In genomic region chr9:121325387-121325786, GRCh38 we compare ENCODE assay signal across 13 cellular contexts. TPM values are rescaled to one million over a fixed set of nuclear protein-coding genes. Genes with fewer than 3 reads are reported as not detected.
DNase-seq lines count a peak whose midpoint lies in the region; ATAC-seq and TF ChIP-seq lines count a peak whose summit lies in the region.
"Had no signal": no experiment of that assay in that cellular context is flagged by ENCODE, and none has a peak within 500 bp of the region (broad histone marks: within the 10 kb centered on the region; RNA-seq: fewer than 3 reads in every experiment).

No MANE protein-coding gene starts in this region.

- H3K27me3 Mint-ChIP-seq in natural killer cell treated with Interleukin-12 subunit alpha and Interleukin-12 subunit beta and Interleukin-15 and Interleukin-18, amount 100 ng/mL, for 72 hours = no peaks in the 10 kb centered on the region
- H3K27me3 Mint-ChIP-seq in GM23338 (ENCODE audit: insufficient read depth, low read depth, poor library complexity) = peaks cover 6% of the 10 kb centered on the region
- H3K27me3 Mint-ChIP-seq: activated naive CD8-positive, alpha-beta T cell treated with anti-CD3 and anti-CD28 coated beads, Interleukin-2, amount 50 U/mL, for 24 hours had no signal

- peaks cover 31 to 37% of the 10 kb centered on the region in 2 donors for H3K4me1 Mint-ChIP-seq in natural killer cell treated with Interleukin-12 subunit alpha and Interleukin-12 subunit beta and Interleukin-15 and Interleukin-18, amount 100 ng/mL, for 72 hours (ENCODE audit: low read depth in 2 of 2)
- no peaks in the 10 kb centered on the region for H3K4me1 Mint-ChIP-seq in GM23338

- no peak for ATAC-seq in natural killer cell treated with Interleukin-12 subunit alpha and Interleukin-12 subunit beta and Interleukin-15 and Interleukin-18, amount 100 ng/mL, for 72 hours
- ATAC-seq in GM21423 (IDR thresholded peaks at IDR 0.05; ENCODE audit: unreplicated experiment) = no peak
- no peak for ATAC-seq in GM23338
- no peak for ATAC-seq in left colon
- ATAC-seq: activated naive CD8-positive, alpha-beta T cell treated with anti-CD3 and anti-CD28 coated beads, Interleukin-2, amount 50 U/mL, for 24 hours; Panc1 had no signal

- no peaks in the 10 kb centered on the region for H3K9me2 ChIP-seq in GM23338 (ENCODE audit: insufficient read depth)

- no peak overlapping the region for H3K4me2 ChIP-seq in GM23338

- H3K79me2 ChIP-seq in GM23338 (replicated peaks; ENCODE audit: insufficient read depth) = no peaks in the 10 kb centered on the region

- peak in 1 of 3 experiments; percentile 5 for TF ChIP-seq CTCF in esophagus muscularis mucosa (IDR thresholded peaks at IDR 0.05)
- no peak for TF ChIP-seq CTCF in tibial artery (IDR thresholded peaks at IDR 0.05)
- no peak for TF ChIP-seq CTCF in GM23338 (conservative IDR thresholded peaks at IDR 0.05; ENCODE audit: low read depth in 2 of 2)

- TF ChIP-seq POLR2A in esophagus muscularis mucosa (IDR thresholded peaks at IDR 0.05; ENCODE audit: low read depth) = no peak

- no peaks in the 10 kb centered on the region for H3F3A ChIP-seq in GM23338 (replicated peaks; ENCODE audit: low read depth)

- no peaks in the 10 kb centered on the region for H3K9me3 Mint-ChIP-seq in natural killer cell treated with Interleukin-12 subunit alpha and Interleukin-12 subunit beta and Interleukin-15 and Interleukin-18, amount 100 ng/mL, for 72 hours
- no peaks in the 10 kb centered on the region for H3K9me3 Mint-ChIP-seq in GM23338
- H3K9me3 Mint-ChIP-seq: activated naive CD8-positive, alpha-beta T cell treated with anti-CD3 and anti-CD28 coated beads, Interleukin-2, amount 50 U/mL, for 24 hours had no signal

- H3K9me3 ChIP-seq in esophagus muscularis mucosa = no peaks in the 10 kb centered on the region
- H3K9me3 ChIP-seq in tibial artery = no peaks in the 10 kb centered on the region

- H4K20me1 ChIP-seq in GM23338 (replicated peaks; ENCODE audit: insufficient read depth) = no peaks in the 10 kb centered on the region

- intact Hi-C loops in esophagus muscularis mucosa (cut with DNase I) (no loop called here), tibial artery (cut with DNase I; ENCODE audit: low total_unique reads) (no loop called here), left colon (cut with DNase I, micrococcal nuclease) (loop anchor here in 1 of 2 donors (10.0 kb wide), 1 partner anchor 49 kb away; the partner anchor contains the start of gene STOM)

- H3K27me3 ChIP-seq in esophagus muscularis mucosa (no peaks in the 10 kb centered on the region), tibial artery (no peaks in the 10 kb centered on the region), GM23338 (ENCODE audit: insufficient read depth) (no peaks in the 10 kb centered on the region)

- H3K27ac ChIP-seq in adipose tissue (ENCODE audit: low read depth, low read length) = peak overlapping the region; percentile 87
- peak overlapping the region; percentile 87 to 99 (median 92) for H3K27ac ChIP-seq in esophagus muscularis mucosa (replicated peaks in 1 of 4)
- H3K27ac ChIP-seq in tibial artery = peak overlapping the region; percentile 92 to 95
- H3K27ac ChIP-seq in GM23338 (ENCODE audit: low read depth) = no peak overlapping the region

- no peak for TF ChIP-seq EP300 in esophagus muscularis mucosa (IDR thresholded peaks at IDR 0.05)

- H3K4me3 ChIP-seq in esophagus muscularis mucosa (no peak overlapping the region), tibial artery (no peak overlapping the region), GM23338 (no peak overlapping the region)

- H3K4me1 ChIP-seq in esophagus muscularis mucosa = peaks cover 71 to 100% (median 95%) of the 10 kb centered on the region in 4 donors
- peaks cover 0 to 89% (median 67%) of the 10 kb centered on the region in 4 donors for H3K4me1 ChIP-seq in tibial artery
- H3K4me1 ChIP-seq in GM23338 (ENCODE audit: insufficient read depth) = no peaks in the 10 kb centered on the region

- no peak for DNase-seq in esophagus muscularis mucosa (ENCODE audit: extremely low spot score)
- DNase-seq in natural killer cell treated with Interleukin-12 subunit alpha and Interleukin-12 subunit beta and Interleukin-15 and Interleukin-18, amount 100 ng/mL, for 72 hours (ENCODE audit: low spot score) = no peak
- no peak for DNase-seq in tibial artery
- DNase-seq in GM23338 (ENCODE audit: low spot score) = no peak
- no peak for DNase-seq in NCI-H446 (lab: John Stamatoyannopoulos, UW)
- DNase-seq in left colon = no peak
- DNase-seq: activated naive CD8-positive, alpha-beta T cell treated with anti-CD3 and anti-CD28 coated beads, Interleukin-2, amount 50 U/mL, for 24 hours; Calu3; NCI-H2227 treated with DMSO at 0.1 percent for 48 hours; T-helper 9 cell had no signal

- peak overlapping the region; percentile 31 to 77 for H3K27ac Mint-ChIP-seq in natural killer cell treated with Interleukin-12 subunit alpha and Interleukin-12 subunit beta and Interleukin-15 and Interleukin-18, amount 100 ng/mL, for 72 hours
- H3K27ac Mint-ChIP-seq in GM23338 = no peak overlapping the region
- H3K27ac Mint-ChIP-seq: activated naive CD8-positive, alpha-beta T cell treated with anti-CD3 and anti-CD28 coated beads, Interleukin-2, amount 50 U/mL, for 24 hours had no signal

- H3K36me3 ChIP-seq in esophagus muscularis mucosa (peaks cover 84 to 100% (median 94%) of the 10 kb centered on the region in 4 donors), tibial artery (peaks cover 90 to 92% (median 92%) of the 10 kb centered on the region in 3 donors), GM23338 (ENCODE audit: insufficient read depth) (no peaks in the 10 kb centered on the region)

- no peak overlapping the region for H3K4me3 Mint-ChIP-seq in natural killer cell treated with Interleukin-12 subunit alpha and Interleukin-12 subunit beta and Interleukin-15 and Interleukin-18, amount 100 ng/mL, for 72 hours
- no peak overlapping the region for H3K4me3 Mint-ChIP-seq in GM23338
- H3K4me3 Mint-ChIP-seq: activated naive CD8-positive, alpha-beta T cell treated with anti-CD3 and anti-CD28 coated beads, Interleukin-2, amount 50 U/mL, for 24 hours had no signal

- no peak overlapping the region for H2AFZ ChIP-seq in GM23338

- no peaks in the 10 kb centered on the region for H3K36me3 Mint-ChIP-seq in natural killer cell treated with Interleukin-12 subunit alpha and Interleukin-12 subunit beta and Interleukin-15 and Interleukin-18, amount 100 ng/mL, for 72 hours
- peaks cover 45% of the 10 kb centered on the region for H3K36me3 Mint-ChIP-seq in GM23338 (ENCODE audit: low read depth)

- WGBS in adipose tissue, 3 donors = 45 to 75% (median 54%) methylated on average over 7 of the region's 7 CpGs
- 80% methylated on average over 7 of the region's 7 CpGs for WGBS in esophagus muscularis mucosa

TF ChIP-seq in GM23338, 12 proteins besides CTCF, POLR2A, EP300 and RAD21 (continues in another document):
- TF ChIP-seq EZH2phosphoT487 (IDR thresholded peaks at IDR 0.05; ENCODE audit: unreplicated experiment) (no peak), STAT1 (IDR thresholded peaks at IDR 0.05; ENCODE audit: unreplicated experiment) (no peak), ZNF114 (CRISPR knock-in tag; IDR thresholded peaks at IDR 0.05) (no peak), NANOG (IDR thresholded peaks at IDR 0.05; ENCODE audit: borderline replicate concordance) (no peak), EZH2 (IDR thresholded peaks at IDR 0.05; ENCODE audit: low read depth, unreplicated experiment) (no peak), ETS1 (IDR thresholded peaks at IDR 0.05) (no peak), CREB1 (CRISPR knock-in tag; IDR thresholded peaks at IDR 0.05; ENCODE audit: low read depth) (no peak), JUNB (IDR thresholded peaks at IDR 0.05; ENCODE audit: unreplicated experiment) (no peak), ZNF331 (CRISPR knock-in tag; IDR thresholded peaks at IDR 0.05; ENCODE audit: low read depth) (no peak)

RNA-seq across cellular contexts. Expression of gene STOM, which starts 44.7 kb away (rescaled TPM):
- polyA plus RNA-seq in adipose tissue (100 to 1,000 TPM in 2 of 3 donors, 10 to 100 TPM in 1; 36.4 to 333 (median 194) TPM), GM23338 (2016; fragmentation: Nextera tagmentation; extraction: Ambion mirVana) (29.4 and 30.4 TPM in 2 replicates)
- total RNA-seq in esophagus muscularis mucosa (100 to 1,000 TPM; 250 to 554 (median 444) TPM), left colon (100 to 1,000 TPM in 1 of 2 donors, 10 to 100 TPM in 1; 94.6 to 115 TPM)
- 100 to 1,000 TPM in 1 of 2 donors, 10 to 100 TPM in 1; 99.4 to 321 TPM for total RNA-seq in natural killer cell treated with Interleukin-12 subunit alpha and Interleukin-12 subunit beta and Interleukin-15 and Interleukin-18, amount 100 ng/mL, for 72 hours
- total RNA-seq in GM23338 (2014; rRNA removed; shearing (Covaris generic)) = 51.1 and 61.0 TPM in 2 replicates

RNA-seq across cellular contexts. Expression of gene GSN, which starts 57.4 kb away (rescaled TPM):
- polyA plus RNA-seq in adipose tissue (1,000 to 10,000 TPM in 2 of 3 donors, 100 to 1,000 TPM in 1; 183 to 2,232 (median 1,519) TPM), GM23338 (2016; fragmentation: Nextera tagmentation; extraction: Ambion mirVana) (30.2 and 38.3 TPM in 2 replicates)
- total RNA-seq in esophagus muscularis mucosa (1,000 to 10,000 TPM; 2,509 to 3,811 (median 3,170) TPM), left colon (100 to 1,000 TPM; 404 to 854 TPM)
- total RNA-seq in natural killer cell treated with Interleukin-12 subunit alpha and Interleukin-12 subunit beta and Interleukin-15 and Interleukin-18, amount 100 ng/mL, for 72 hours = 10 to 100 TPM in 1 of 2 donors, 1 to 10 TPM in 1; 9.4 to 40.9 TPM
- 85.7 and 101 TPM in 2 replicates for total RNA-seq in GM23338 (2014; rRNA removed; shearing (Covaris generic))
